Comparison of ENCODE assay signal across 8 cellular contexts in the genomic region with DNA sequence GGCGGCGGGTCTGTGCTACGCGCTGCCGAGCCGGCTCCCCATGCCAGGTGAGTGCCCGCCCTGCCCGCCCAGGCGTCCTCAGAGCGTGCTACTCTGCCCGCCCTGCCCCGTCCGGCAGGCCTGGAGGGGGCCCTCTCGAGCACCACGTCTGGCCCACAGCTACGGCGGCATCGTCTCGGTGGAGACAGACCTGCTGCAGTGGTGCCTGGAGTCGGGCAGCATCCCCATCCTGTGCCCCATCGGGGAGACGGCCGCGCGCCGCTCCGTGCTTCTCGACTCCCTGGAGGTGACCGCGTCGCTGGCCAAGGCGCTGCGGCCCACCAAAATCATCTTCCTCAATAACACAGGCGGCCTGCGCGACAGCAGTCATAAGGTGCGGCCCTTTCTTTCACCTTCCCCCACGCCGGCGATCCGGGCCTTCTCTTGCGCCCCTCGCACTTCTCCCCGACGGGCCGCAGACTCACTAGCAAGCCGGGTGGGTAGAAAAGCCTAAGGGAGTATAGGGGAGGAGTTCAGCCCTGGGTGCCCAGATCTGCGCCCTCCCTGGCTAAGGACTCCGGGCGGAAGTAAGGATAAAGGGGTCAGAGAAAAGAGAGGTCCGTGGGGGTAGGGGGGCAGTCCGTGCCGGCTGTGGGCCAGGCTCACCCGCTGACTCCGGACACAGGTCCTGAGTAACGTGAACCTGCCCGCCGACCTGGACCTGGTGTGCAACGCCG. TPM values are rescaled to one million over a fixed set of nuclear protein-coding genes. Genes with fewer than 3 reads are reported as not detected.
DNase-seq lines count a peak whose midpoint lies in the region; ATAC-seq and TF ChIP-seq lines count a peak whose summit lies in the region.

No MANE protein-coding gene starts in this region.

- H3K27me3 ChIP-seq in Peyer's patch, result peaks cover 0 to 6% of the 10 kb centered on the region in 2 donors

- H3K36me3 ChIP-seq in Peyer's patch, result peaks cover 0 to 31% (median 0%) of the 10 kb centered on the region in 3 donors

- H3K4me3 ChIP-seq in Peyer's patch, result peak overlapping the region; percentile 62 to 73 (median 65)

- H3K4me1 ChIP-seq in Peyer's patch, result peaks cover 0 to 35% (median 20%) of the 10 kb centered on the region in 4 donors

- no peaks in the 10 kb centered on the region for H3K9me3 ChIP-seq in Peyer's patch

- TF ChIP-seq POLR2A in Peyer's patch (IDR thresholded peaks at IDR 0.05), result no peak

- peak; percentile 38 for DNase-seq in DMS153 (lab: John Stamatoyannopoulos, UW)
- no peak for DNase-seq in DMS153 treated with DMSO at 0.1 percent for 48 hours (lab: John Stamatoyannopoulos, UW; ENCODE audit: unreplicated experiment)
- peak; percentile 46 to 83 (median 76) for DNase-seq in Peyer's patch
- peak; percentile 45 for DNase-seq in astrocyte of the hippocampus (ENCODE audit: low read depth, low spot score)
- peak; percentile 74 for DNase-seq in iPS-NIHi7 (ENCODE audit: extremely low spot score)
- peak; percentile 49 for DNase-seq in stimulated activated CD4-positive, alpha-beta T cell treated with anti-CD3 and anti-CD28 coated beads, Interleukin-15, amount 100 ng/mL, for 24 hours
- no peak for DNase-seq in NCI-H2196 (lab: John Stamatoyannopoulos, UW; ENCODE audit: unreplicated experiment)

- TF ChIP-seq CTCF in Peyer's patch (IDR thresholded peaks at IDR 0.05), result peak in 4 of 6 experiments; percentile 14 to 29 (median 26)

- no peak for ATAC-seq in HG02840 (IDR thresholded peaks at IDR 0.05; ENCODE audit: low FRiP score, unreplicated experiment)

- H3K27ac ChIP-seq in Peyer's patch, result peak overlapping the region; percentile 63 to 99 (median 74)

RNA-seq across cellular contexts. Expression of a gene that starts 1.6 kb away (rescaled TPM):
- 10 to 100 TPM in 3 of 4 donors, 1 to 10 TPM in 1; 8.3 to 74.1 (median 57.3) TPM for total RNA-seq in Peyer's patch

RNA-seq across cellular contexts. Expression of a gene that starts 8.7 kb away (rescaled TPM):
- total RNA-seq in Peyer's patch, result 10 to 100 TPM in 3 of 4 donors, 1 to 10 TPM in 1; 8.3 to 20.9 (median 17.5) TPM

RNA-seq across cellular contexts. Expression of a gene that starts 52.3 kb away (rescaled TPM):
- 10 to 100 TPM in 2 of 4 donors, 1 to 10 TPM in 1, not detected in 1; 7.5 to 58.0 (median 27.5) TPM for total RNA-seq in Peyer's patch

Comparison
In these comparisons a context has a peak if more than half of its experiments do, and no peak if none do; other contexts are left out.
1. DNase-seq: peak in DMS153 (single experiment), Peyer's patch (3 of 3), astrocyte of the hippocampus (single experiment), iPS-NIHi7 (single experiment) and stimulated activated CD4-positive, alpha-beta T cell treated with anti-CD3 and anti-CD28 coated beads, Interleukin-15, amount 100 ng/mL, for 24 hours (single experiment); none in DMS153 treated with DMSO at 0.1 percent for 48 hours (single experiment) and NCI-H2196 (single experiment).